ENCODE assay signal across 9 cellular contexts in genomic region chr6:163427498-163428254, GRCh38. TPM values are rescaled to one million over a fixed set of nuclear protein-coding genes. Genes with fewer than 3 reads are reported as not detected.
DNase-seq lines count a peak whose midpoint lies in the region; ATAC-seq, FAIRE-seq and TF ChIP-seq lines count a peak whose summit lies in the region.
"Had no signal": no experiment of that assay in that cellular context is flagged by ENCODE, and none has a peak within 500 bp of the region (broad histone marks: within the 10 kb centered on the region; RNA-seq: fewer than 3 reads in every experiment).

No MANE protein-coding gene starts in this region.

- peak; percentile 51 for DNase-seq in AG20443 (ENCODE audit: low spot score)
- DNase-seq in astrocyte (ENCODE audit: low read depth): peak; percentile 71
- no peak for DNase-seq in stimulated activated CD4-positive, alpha-beta T cell treated with anti-CD3 and anti-CD28 coated beads, Interleukin-2, amount 100 ng/mL, for 24 hours
- DNase-seq in D341Med (ENCODE audit: low spot score): no peak
- DNase-seq: activated naive CD8-positive, alpha-beta T cell treated with anti-CD3 and anti-CD28 coated beads, Interleukin-2, amount 10 ng/mL, durations not matched to agents 7 days and 5 days had no signal

- H3K9me3 ChIP-seq in astrocyte (ENCODE audit: insufficient read depth, low read depth, low read length): no peaks in the 10 kb centered on the region

- peaks cover 100% of the 10 kb centered on the region for H3K79me2 ChIP-seq in astrocyte (ENCODE audit: insufficient read depth, low read length)

- ATAC-seq in HG03432 (IDR thresholded peaks at IDR 0.05; ENCODE audit: unreplicated experiment): peak; percentile 43
- ATAC-seq in GM21737 (IDR thresholded peaks at IDR 0.05; ENCODE audit: unreplicated experiment): no peak
- ATAC-seq in GM21390 (IDR thresholded peaks at IDR 0.05; ENCODE audit: unreplicated experiment): no peak

- no peaks in the 10 kb centered on the region for H3K9me3 Mint-ChIP-seq in astrocyte (ENCODE audit: unreplicated experiment)
- H3K9me3 Mint-ChIP-seq: activated naive CD8-positive, alpha-beta T cell treated with anti-CD3 and anti-CD28 coated beads, Interleukin-2, amount 10 ng/mL, durations not matched to agents 7 days and 5 days had no signal

- no peaks in the 10 kb centered on the region for H3K36me3 Mint-ChIP-seq in astrocyte (ENCODE audit: low read depth, unreplicated experiment)

- H3K4me3 Mint-ChIP-seq in astrocyte (ENCODE audit: unreplicated experiment): no peak overlapping the region
- H3K4me3 Mint-ChIP-seq: activated naive CD8-positive, alpha-beta T cell treated with anti-CD3 and anti-CD28 coated beads, Interleukin-2, amount 10 ng/mL, durations not matched to agents 7 days and 5 days had no signal

- no peak overlapping the region for H2AFZ ChIP-seq in astrocyte (ENCODE audit: low read depth, low read length)

- no peak overlapping the region for H3K9ac ChIP-seq in astrocyte (ENCODE audit: low read length)

- H3K27me3 ChIP-seq in astrocyte (ENCODE audit: insufficient read depth, low read length): no peaks in the 10 kb centered on the region

- peak; percentile 23 for TF ChIP-seq CTCF in astrocyte (IDR thresholded peaks at IDR 0.05; ENCODE audit: insufficient read depth, low read depth, low read length)

- no peak overlapping the region for H3K4me3 ChIP-seq in astrocyte (ENCODE audit: insufficient read depth, low read depth, low read length)

- H3K36me3 ChIP-seq in astrocyte (ENCODE audit: insufficient read depth, low read length): no peaks in the 10 kb centered on the region

- H3K27me3 Mint-ChIP-seq in astrocyte (ENCODE audit: low read depth, unreplicated experiment): no peaks in the 10 kb centered on the region
- H3K27me3 Mint-ChIP-seq: activated naive CD8-positive, alpha-beta T cell treated with anti-CD3 and anti-CD28 coated beads, Interleukin-2, amount 10 ng/mL, durations not matched to agents 7 days and 5 days had no signal

- H3K4me2 ChIP-seq in astrocyte (ENCODE audit: low read length): peak overlapping the region; percentile 47

- H3K27ac ChIP-seq in astrocyte (ENCODE audit: low read depth, low read length): peak overlapping the region; percentile 17

- H4K20me1 ChIP-seq in astrocyte (ENCODE audit: insufficient read depth, low read length): peaks cover 95% of the 10 kb centered on the region

- H3K4me1 Mint-ChIP-seq in astrocyte (ENCODE audit: low read depth, unreplicated experiment): peaks cover 49% of the 10 kb centered on the region

- FAIRE-seq in astrocyte (lab: Jason Lieb, UNC): peak; percentile 69
- peak; percentile 95 for FAIRE-seq in islet of Langerhans (lab: Jason Lieb, UNC)

- H3K27ac Mint-ChIP-seq in astrocyte (ENCODE audit: unreplicated experiment): no peak overlapping the region
- H3K27ac Mint-ChIP-seq: activated naive CD8-positive, alpha-beta T cell treated with anti-CD3 and anti-CD28 coated beads, Interleukin-2, amount 10 ng/mL, durations not matched to agents 7 days and 5 days had no signal

- peaks cover 24% of the 10 kb centered on the region for H3K4me1 ChIP-seq in astrocyte (ENCODE audit: insufficient read depth, low read length)

RNA-seq across cellular contexts. Expression of gene QKI, which starts 13.2 kb away (rescaled TPM):
- 202 and 204 TPM in 2 replicates for total RNA-seq in astrocyte

Comparison
In these comparisons a context has a peak if more than half of its experiments do, and no peak if none do; other contexts are left out.
1. DNase-seq: peak in AG20443 (single experiment) and astrocyte (single experiment); none in stimulated activated CD4-positive, alpha-beta T cell treated with anti-CD3 and anti-CD28 coated beads, Interleukin-2, amount 100 ng/mL, for 24 hours (0 of 2) and D341Med (single experiment).